Comparison of ENCODE assay signal across 36 cellular contexts in genomic region chr11:5366856-5367255, GRCh38. TPM values are rescaled to one million over a fixed set of nuclear protein-coding genes. Genes with fewer than 3 reads are reported as not detected.
DNase-seq lines count a peak whose midpoint lies in the region; ATAC-seq and TF ChIP-seq lines count a peak whose summit lies in the region.
"Had no signal": no experiment of that assay in that cellular context is flagged by ENCODE, and none has a peak within 500 bp of the region (broad histone marks: within the 10 kb centered on the region; RNA-seq: fewer than 3 reads in every experiment).

No MANE protein-coding gene starts in this region.

- ATAC-seq in GM18873 (IDR thresholded peaks at IDR 0.05; ENCODE audit: low FRiP score, unreplicated experiment) (no peak), GM18498 (IDR thresholded peaks at IDR 0.05; ENCODE audit: unreplicated experiment) (no peak), GM19397 (IDR thresholded peaks at IDR 0.05; ENCODE audit: unreplicated experiment) (no peak)
- ATAC-seq: activated CD8-positive, alpha-beta T cell treated with anti-CD3 and anti-CD28 coated beads for 36 hours; activated naive CD8-positive, alpha-beta T cell treated with anti-CD3 and anti-CD28 coated beads, Interleukin-2, amount 50 U/mL, for 24 hours had no signal

- no peak overlapping the region; the same call in 1 of the 2 replicates for H3K9ac ChIP-seq in MM.1S (ENCODE audit: low read length)

- TF ChIP-seq CTCF in MM.1S (IDR thresholded peaks at IDR 0.05; ENCODE audit: low read length) = no peak
- TF ChIP-seq CTCF in cardiac fibroblast (IDR thresholded peaks at IDR 0.05; ENCODE audit: low read depth, low read length) = no peak
- TF ChIP-seq CTCF in osteoblast (IDR thresholded peaks at IDR 0.05; ENCODE audit: extremely low read depth, low read depth, low read length) = no peak

- no peaks in the 10 kb centered on the region for H3K9me2 ChIP-seq in MM.1S (replicated peaks; ENCODE audit: insufficient read depth, low read length)

- H3K79me2 ChIP-seq in MM.1S (ENCODE audit: low read length) = no peaks in the 10 kb centered on the region
- H3K79me2 ChIP-seq in osteoblast (ENCODE audit: insufficient read depth, low read length) = no peaks in the 10 kb centered on the region

- peaks cover 30% of the 10 kb centered on the region for H3F3A ChIP-seq in MM.1S (ENCODE audit: insufficient read depth, low read length)

- no peaks in the 10 kb centered on the region for H4K20me1 ChIP-seq in MM.1S (ENCODE audit: insufficient read depth, low read length)
- H4K20me1 ChIP-seq in osteoblast (ENCODE audit: insufficient read depth, low read length) = no peaks in the 10 kb centered on the region

- H3K4me1 ChIP-seq in MM.1S (ENCODE audit: low read length) = peaks cover 48% of the 10 kb centered on the region
- peaks cover 65% of the 10 kb centered on the region for H3K4me1 ChIP-seq in osteoblast (ENCODE audit: insufficient read depth, low read length)
- H3K4me1 ChIP-seq: esophagus muscularis mucosa had no signal

- peak; percentile 13 for DNase-seq in ELR (ENCODE audit: low read depth)
- no peak for DNase-seq in MM.1S
- DNase-seq in cardiac fibroblast (ENCODE audit: low read depth in 2 of 2) = peak; percentile 19 to 39
- no peak for DNase-seq in osteoblast (ENCODE audit: insufficient read length, low spot score, missing footprints)
- no peak for DNase-seq in dedifferentiated amniotic fluid mesenchymal stem cell (ENCODE audit: extremely low spot score)
- DNase-seq: activated CD4-positive, CD25-positive, alpha-beta regulatory T cell treated with anti-CD3 and anti-CD28 coated beads, Interleukin-2, amount 50 U/mL, for 72 hours; activated CD8-positive, alpha-beta T cell treated with anti-CD3 and anti-CD28 coated beads for 36 hours; activated gamma-delta T cell treated with Interleukin-2 at 50 U/mL for 16 hours; activated naive CD8-positive, alpha-beta T cell treated with anti-CD3 and anti-CD28 coated beads, Interleukin-2, amount 50 U/mL, for 24 hours; activated T-cell treated with anti-CD3 and anti-CD28 coated beads for 4 hours; CD4-positive, alpha-beta memory T cell; DMS 273 treated with DMSO at 0.1 percent for 48 hours; H7; islet precursor cell; NCI-H1436; NCI-H2107; NCI-H510A; NK-92 treated with Interleukin-12 subunit alpha and Interleukin-12 subunit beta, amount 100 ng/mL, for 24 hours; ovary; PC-9; SJCRH30; stimulated activated CD4-positive, alpha-beta T cell treated with anti-CD3 and anti-CD28 coated beads, Interleukin-12 subunit alpha, Interleukin-12 subunit beta, amount 100 ng/mL, for 4 hours; stimulated activated CD4-positive, alpha-beta T cell treated with anti-CD3 and anti-CD28 coated beads, Interleukin-4, amount 100 ng/mL, for 4 hours; stimulated activated naive CD4-positive, alpha-beta T cell treated with Interleukin-2 at 50 U/mL for 16 hours had no signal

- H3K36me3 ChIP-seq in MM.1S (replicated peaks; ENCODE audit: insufficient read depth, low read length) = no peaks in the 10 kb centered on the region
- no peaks in the 10 kb centered on the region for H3K36me3 ChIP-seq in osteoblast (ENCODE audit: insufficient read depth, low read length)
- H3K36me3 ChIP-seq: esophagus muscularis mucosa, ovary, SJCRH30, thoracic aorta had no signal

- H3K4me2 ChIP-seq in MM.1S (ENCODE audit: low read depth, low read length) (peak overlapping the region; percentile 90; the same call in 1 of the 2 replicates), osteoblast (ENCODE audit: insufficient read depth, low read length) (peak overlapping the region; percentile 59)
- H3K4me2 ChIP-seq: PC-9 had no signal

- H3K9me3 ChIP-seq in MM.1S (replicated peaks; ENCODE audit: insufficient read depth, low read length) (no peaks in the 10 kb centered on the region), osteoblast (ENCODE audit: low read depth, low read length) (no peaks in the 10 kb centered on the region)
- H3K9me3 ChIP-seq: esophagus muscularis mucosa, ovary, SJCRH30, thoracic aorta had no signal

- H3K27ac ChIP-seq in MM.1S (ENCODE audit: low read length) = peak overlapping the region; percentile 94; the same call in 1 of the 2 replicates
- peak overlapping the region; percentile 91 for H3K27ac ChIP-seq in osteoblast (ENCODE audit: low read depth, low read length)
- H3K27ac ChIP-seq: coronary artery, esophagus muscularis mucosa, ovary, PC-9, SJCRH30 had no signal

- H3K27me3 ChIP-seq in MM.1S (replicated peaks; ENCODE audit: insufficient read depth, low read length) = no peaks in the 10 kb centered on the region
- no peaks in the 10 kb centered on the region for H3K27me3 ChIP-seq in osteoblast (ENCODE audit: insufficient read depth, low read length)
- H3K27me3 ChIP-seq: esophagus muscularis mucosa, ovary had no signal

- H2AFZ ChIP-seq in MM.1S (ENCODE audit: low read length) = peak overlapping the region; percentile 35; the same call in 1 of the 2 replicates
- no peak overlapping the region for H2AFZ ChIP-seq in osteoblast (ENCODE audit: low read length)
- H2AFZ ChIP-seq: PC-9 had no signal

- no peak overlapping the region for H3K4me3 ChIP-seq in MM.1S (ENCODE audit: low read length)
- no peak overlapping the region for H3K4me3 ChIP-seq in cardiac fibroblast (replicated peaks in 1 of 2; ENCODE audit: low read depth in 2 of 2, low read length in 2 of 2)
- no peak overlapping the region for H3K4me3 ChIP-seq in osteoblast (ENCODE audit: insufficient read depth, low read length)
- H3K4me3 ChIP-seq: coronary artery, esophagus muscularis mucosa, ovary, PC-9, SJCRH30, thoracic aorta had no signal

RNA-seq across cellular contexts. Expression of gene OR51B6, which starts 15.5 kb away (rescaled TPM):
- total RNA-seq in osteoblast = not detected in 2 replicates
- total RNA-seq: activated CD8-positive, alpha-beta T cell treated with anti-CD3 and anti-CD28 coated beads for 36 hours; bronchial epithelial cell; CD4-positive, alpha-beta memory T cell; esophagus muscularis mucosa; G401; glomerular endothelial cell; H7; lower leg skin; mononuclear cell; ovary; PC-9; SJCRH30; T-helper 1 cell treated with Interleukin-12 subunit alpha and Interleukin-12 subunit beta and Interleukin-4 antibody, amounts not matched to agents 30 ng/mL and 1 ng/mL, for 36 hours; thoracic aorta had no signal

RNA-seq across cellular contexts. Expression of gene OR51M1, which starts 16.8 kb away (rescaled TPM):
- not detected in 2 replicates for total RNA-seq in osteoblast
- total RNA-seq: activated CD8-positive, alpha-beta T cell treated with anti-CD3 and anti-CD28 coated beads for 36 hours; bronchial epithelial cell; CD4-positive, alpha-beta memory T cell; esophagus muscularis mucosa; G401; glomerular endothelial cell; H7; lower leg skin; PC-9; SJCRH30; T-helper 1 cell treated with Interleukin-12 subunit alpha and Interleukin-12 subunit beta and Interleukin-4 antibody, amounts not matched to agents 30 ng/mL and 1 ng/mL, for 36 hours; thoracic aorta had no signal

RNA-seq across cellular contexts. Expression of gene OR51B5, which starts 23.5 kb away (rescaled TPM):
- not detected in 2 replicates for total RNA-seq in osteoblast
- total RNA-seq: activated CD8-positive, alpha-beta T cell treated with anti-CD3 and anti-CD28 coated beads for 36 hours; bronchial epithelial cell; CD4-positive, alpha-beta memory T cell; esophagus muscularis mucosa; G401; glomerular endothelial cell; H7; lower leg skin; T-helper 1 cell treated with Interleukin-12 subunit alpha and Interleukin-12 subunit beta and Interleukin-4 antibody, amounts not matched to agents 30 ng/mL and 1 ng/mL, for 36 hours had no signal

RNA-seq across cellular contexts. Expression of gene OR51B2, which starts 42.8 kb away (rescaled TPM):
- not detected in 2 replicates for total RNA-seq in osteoblast
- total RNA-seq: activated CD8-positive, alpha-beta T cell treated with anti-CD3 and anti-CD28 coated beads for 36 hours; bronchial epithelial cell; CD4-positive, alpha-beta memory T cell; esophagus muscularis mucosa; G401; glomerular endothelial cell; H7; lower leg skin; mononuclear cell; PC-9; SJCRH30; T-helper 1 cell treated with Interleukin-12 subunit alpha and Interleukin-12 subunit beta and Interleukin-4 antibody, amounts not matched to agents 30 ng/mL and 1 ng/mL, for 36 hours; thoracic aorta had no signal

RNA-seq across cellular contexts. Expression of gene OR51Q1, which starts 55.1 kb away (rescaled TPM):
- not detected in 2 replicates for total RNA-seq in osteoblast
- total RNA-seq: activated CD8-positive, alpha-beta T cell treated with anti-CD3 and anti-CD28 coated beads for 36 hours; bronchial epithelial cell; CD4-positive, alpha-beta memory T cell; esophagus muscularis mucosa; G401; glomerular endothelial cell; H7; lower leg skin; mononuclear cell; ovary; PC-9; SJCRH30; T-helper 1 cell treated with Interleukin-12 subunit alpha and Interleukin-12 subunit beta and Interleukin-4 antibody, amounts not matched to agents 30 ng/mL and 1 ng/mL, for 36 hours; thoracic aorta had no signal

Comparison
In these comparisons a context has a peak if more than half of its experiments do, and no peak if none do; other contexts are left out.
1. DNase-seq: peak in ELR (single experiment) and cardiac fibroblast (2 of 2); none in MM.1S (single experiment), osteoblast (single experiment) and dedifferentiated amniotic fluid mesenchymal stem cell (single experiment).